In the genomic region with DNA sequence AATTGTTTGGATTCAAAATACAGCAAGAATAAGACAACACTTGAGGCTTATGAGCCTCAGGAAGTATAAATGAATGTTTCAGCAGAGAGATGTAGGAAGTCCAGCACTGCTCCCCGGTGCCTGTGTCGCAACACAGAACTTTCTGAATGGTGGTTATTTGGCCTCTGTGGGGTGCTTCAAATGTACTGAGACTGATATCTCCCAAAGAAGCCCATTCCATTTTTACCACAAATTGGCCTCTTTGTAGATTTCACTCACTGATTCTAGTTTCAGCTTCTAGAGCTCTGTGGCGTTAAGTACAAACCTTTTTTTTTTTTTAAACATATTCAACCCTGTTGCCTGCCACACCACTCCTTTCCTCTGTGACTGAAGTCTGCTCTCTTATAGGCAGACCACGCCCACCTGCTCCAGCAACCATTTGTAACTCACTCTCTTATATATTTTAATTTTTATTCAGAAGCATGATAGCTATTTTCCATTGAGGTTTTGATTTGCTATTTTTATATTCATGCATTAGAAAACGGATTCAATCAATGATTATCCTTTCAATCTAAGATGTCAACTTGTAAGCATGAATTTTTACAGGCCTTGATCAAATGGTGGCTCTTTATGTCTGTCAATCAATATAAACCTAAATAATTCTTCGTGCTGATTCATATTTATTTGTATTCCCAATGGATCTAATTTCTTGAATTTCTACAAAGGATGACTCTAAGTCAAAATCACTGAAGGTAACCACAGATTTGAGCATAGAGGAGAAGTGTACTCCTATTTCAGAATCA, we compare ENCODE assay signal across 9 cellular contexts.
A peak's percentile ranks its signal among the peaks of the same experiment; 100 is the strongest.
DNase-seq lines count a peak whose midpoint lies in the region; ATAC-seq and TF ChIP-seq lines count a peak whose summit lies in the region.
"Had no signal": no experiment of that assay in that cellular context is flagged by ENCODE, and none has a peak within 500 bp of the region (broad histone marks: within the 10 kb centered on the region; RNA-seq: fewer than 3 reads in every experiment).

No MANE protein-coding gene starts in this region.

- no peak overlapping the region for H3K27ac ChIP-seq in brain microvascular endothelial cell

- H3K27me3 ChIP-seq in brain microvascular endothelial cell (replicated peaks): no peaks in the 10 kb centered on the region

- in situ Hi-C loops in brain microvascular endothelial cell (cut with HindIII; ENCODE audit: low pct_ligation_motif_present, low sequenced_read_pairs): no loop called here

- H3K9me3 Mint-ChIP-seq in activated T-cell treated with anti-CD3 and anti-CD28 coated beads, Interleukin-2, amount 50 U/mL, for 4 hours: no peaks in the 10 kb centered on the region
- H3K9me3 Mint-ChIP-seq: nephron had no signal

- TF ChIP-seq CTCF in brain microvascular endothelial cell (IDR thresholded peaks at IDR 0.05; ENCODE audit: low read depth, low read length, missing control alignments): no peak

- peak; percentile 70 for ATAC-seq in GM19351 (IDR thresholded peaks at IDR 0.05; ENCODE audit: unreplicated experiment)
- peak; percentile 53 for ATAC-seq in HG02938 (IDR thresholded peaks at IDR 0.05; ENCODE audit: unreplicated experiment)
- no peak for ATAC-seq in activated T-cell treated with anti-CD3 and anti-CD28 coated beads, Interleukin-2, amount 50 U/mL, for 4 hours

- no peak overlapping the region for H3K4me3 ChIP-seq in brain microvascular endothelial cell (ENCODE audit: low read depth, low read length)

- H3K4me3 Mint-ChIP-seq in activated T-cell treated with anti-CD3 and anti-CD28 coated beads, Interleukin-2, amount 50 U/mL, for 4 hours: no peak overlapping the region
- H3K4me3 Mint-ChIP-seq: nephron had no signal

- DNase-seq in RPMI7951 (ENCODE audit: low read depth) (peak; percentile 70), renal cortical epithelial cell (ENCODE audit: low read depth) (peak; percentile 14), NCI-H1436 (lab: John Stamatoyannopoulos, UW) (no peak), brain microvascular endothelial cell (no peak), DMS 273 (lab: John Stamatoyannopoulos, UW; ENCODE audit: unreplicated experiment) (no peak)
- DNase-seq in activated T-cell treated with anti-CD3 and anti-CD28 coated beads, Interleukin-2, amount 50 U/mL, for 4 hours: no peak

- no peaks in the 10 kb centered on the region for H3K27me3 Mint-ChIP-seq in activated T-cell treated with anti-CD3 and anti-CD28 coated beads, Interleukin-2, amount 50 U/mL, for 4 hours (ENCODE audit: low read depth)

- no peaks in the 10 kb centered on the region for H3K4me1 Mint-ChIP-seq in activated T-cell treated with anti-CD3 and anti-CD28 coated beads, Interleukin-2, amount 50 U/mL, for 4 hours (ENCODE audit: low read depth)

- H3K36me3 ChIP-seq in brain microvascular endothelial cell (replicated peaks): peaks cover 4% of the 10 kb centered on the region

- no peaks in the 10 kb centered on the region for H3K36me3 Mint-ChIP-seq in activated T-cell treated with anti-CD3 and anti-CD28 coated beads, Interleukin-2, amount 50 U/mL, for 4 hours (ENCODE audit: insufficient read depth)

Comparison
In these comparisons a context has a peak if more than half of its experiments do, and no peak if none do; other contexts are left out.
1. ATAC-seq: peak in GM19351 (single experiment) and HG02938 (single experiment); none in activated T-cell treated with anti-CD3 and anti-CD28 coated beads, Interleukin-2, amount 50 U/mL, for 4 hours (0 of 2).
2. DNase-seq: peak in RPMI7951 (single experiment) and renal cortical epithelial cell (single experiment); none in NCI-H1436 (single experiment), activated T-cell treated with anti-CD3 and anti-CD28 coated beads, Interleukin-2, amount 50 U/mL, for 4 hours (single experiment), brain microvascular endothelial cell (single experiment) and DMS 273 (single experiment).